22 cellular contexts compared by ENCODE assay signal in the genomic region with DNA sequence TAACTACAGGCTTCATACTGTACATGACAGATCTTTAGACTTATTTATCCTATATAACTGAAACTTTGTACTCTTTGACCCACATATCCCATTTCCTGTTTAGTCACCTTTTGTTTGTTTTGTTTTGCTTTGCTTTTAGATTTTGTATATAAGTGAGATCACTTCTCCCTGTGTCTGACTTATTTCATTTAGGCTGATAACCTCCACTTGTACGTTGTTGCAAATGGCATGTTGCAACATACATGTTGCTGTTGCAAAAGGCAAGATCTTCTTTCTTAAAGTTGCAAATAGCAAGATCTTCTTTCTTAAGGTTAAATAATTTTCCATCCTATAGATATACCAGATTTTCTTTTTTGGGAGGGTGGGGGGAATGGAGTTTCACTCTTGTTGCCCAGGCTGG.
"Had no signal": no experiment of that assay in that cellular context is flagged by ENCODE, and none has a peak within 500 bp of the region (broad histone marks: within the 10 kb centered on the region; RNA-seq: fewer than 3 reads in every experiment).

No MANE protein-coding gene starts in this region.

- H3K27ac ChIP-seq: epithelial cell of prostate, esophagus squamous epithelium, heart right ventricle, neutrophil, skin epidermis, thoracic aorta had no signal

- DNase-seq: activated CD4-positive, alpha-beta memory T cell treated with anti-CD3 and anti-CD28 coated beads, Interleukin-2, amount 10 ng/mL, durations not matched to agents 7 days and 5 days; activated CD4-positive, alpha-beta T cell treated with anti-CD3 and anti-CD28 coated beads for 1 hour; activated CD4-positive, alpha-beta T cell treated with anti-CD3 and anti-CD28 coated beads, Interleukin-2, amount 10 ng/mL, durations not matched to agents 7 days and 5 days; activated naive CD8-positive, alpha-beta T cell treated with anti-CD3 and anti-CD28 coated beads, Interleukin-2, amount 50 U/mL, for 24 hours; activated T-cell treated with anti-CD3 and anti-CD28 coated beads, Interleukin-2, amount 50 U/mL, for 4 hours; amygdala; central memory CD4-positive, alpha-beta T cell; esophagus squamous epithelium; foreskin melanocyte; heart right ventricle; naive B cell; nephron progenitor cell; stimulated activated CD4-positive, alpha-beta T cell treated with anti-CD3 and anti-CD28 coated beads, Interleukin-4, amount 100 ng/mL, for 24 hours; T1000; trophoblast cell had no signal

- H3K4me1 ChIP-seq: esophagus squamous epithelium, heart right ventricle had no signal

- ATAC-seq: activated naive CD8-positive, alpha-beta T cell treated with anti-CD3 and anti-CD28 coated beads, Interleukin-2, amount 50 U/mL, for 24 hours; activated T-cell treated with anti-CD3 and anti-CD28 coated beads, Interleukin-2, amount 50 U/mL, for 4 hours; heart right ventricle; sciatic nerve; stimulated activated effector memory CD8-positive, alpha-beta T cell treated with anti-CD3 and anti-CD28 coated beads, Interleukin-12 subunit alpha, Interleukin-12 subunit beta, amount 100 ng/mL, for 72 hours; WTC11 had no signal

- H3K9me3 ChIP-seq: esophagus squamous epithelium, heart right ventricle, neutrophil, thoracic aorta had no signal

- H3K27me3 ChIP-seq: esophagus squamous epithelium, neutrophil had no signal

- H3K4me3 ChIP-seq: esophagus squamous epithelium, heart right ventricle, skin epidermis, thoracic aorta had no signal

- H3K36me3 ChIP-seq: esophagus squamous epithelium, heart right ventricle, neutrophil, thoracic aorta had no signal
